15 cellular contexts compared by ENCODE assay signal in the genomic region with DNA sequence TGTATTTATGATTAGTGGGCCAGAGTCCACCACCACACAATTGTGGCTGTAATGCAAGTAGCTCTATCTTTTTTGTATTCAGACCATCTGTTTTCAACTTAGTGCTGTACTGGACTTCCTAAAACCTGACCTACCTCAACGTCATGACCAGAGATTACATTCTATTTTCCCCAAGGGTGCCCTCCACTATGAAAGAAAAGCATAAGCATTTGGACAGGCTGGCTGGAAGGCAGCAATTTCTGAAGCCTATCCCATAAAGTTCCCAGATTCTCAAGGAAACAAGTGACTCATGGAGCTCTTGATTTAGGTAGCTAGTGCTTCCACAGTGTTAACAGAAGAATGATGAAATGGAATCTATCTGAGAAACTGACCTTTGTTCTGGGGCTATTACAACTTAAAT.
A peak's percentile ranks its signal among the peaks of the same experiment; 100 is the strongest.
DNase-seq lines count a peak whose midpoint lies in the region; ATAC-seq and TF ChIP-seq lines count a peak whose summit lies in the region.
"Had no signal": no experiment of that assay in that cellular context is flagged by ENCODE, and none has a peak within 500 bp of the region (broad histone marks: within the 10 kb centered on the region; RNA-seq: fewer than 3 reads in every experiment).

No MANE protein-coding gene starts in this region.

- ATAC-seq in omental fat pad (ENCODE audit: low FRiP score) (peak; percentile 42), GM18868 (IDR thresholded peaks at IDR 0.05; ENCODE audit: unreplicated experiment) (no peak), GM19023 (IDR thresholded peaks at IDR 0.05; ENCODE audit: unreplicated experiment) (no peak), GM21619 (IDR thresholded peaks at IDR 0.05; ENCODE audit: unreplicated experiment) (no peak)
- ATAC-seq: GM23338; stimulated activated naive CD8-positive, alpha-beta T cell treated with anti-CD3 and anti-CD28 coated beads, Interleukin-15, amount 100 ng/mL, for 72 hours had no signal

- no peaks in the 10 kb centered on the region for H3K9me3 ChIP-seq in adipocyte (ENCODE audit: control insufficient read depth, low read length)

- no peaks in the 10 kb centered on the region for H3K36me3 ChIP-seq in adipocyte (ENCODE audit: control insufficient read depth, insufficient read depth, low read length, severe bottlenecking)

- peaks cover 15% of the 10 kb centered on the region for H3K4me1 ChIP-seq in adipocyte (ENCODE audit: control insufficient read depth, insufficient read depth, low read length)

- DNase-seq in AG20443 (ENCODE audit: low spot score) (peak; percentile 35), adipocyte (ENCODE audit: low read depth) (peak; percentile 73), fibroblast of peridontal ligament (ENCODE audit: extremely low read depth) (peak; percentile 98), omental fat pad (ENCODE audit: low spot score) (no peak)
- no peak for DNase-seq in activated CD4-positive, alpha-beta T cell treated with anti-CD3 and anti-CD28 coated beads, Interleukin-2, amount 50 U/mL, for 1 hour
- DNase-seq: activated CD4-positive, alpha-beta T cell treated with anti-CD3 and anti-CD28 coated beads, Interleukin-2, amount 10 ng/mL, durations not matched to agents 7 days and 5 days; hippocampal formation; kidney glomerular epithelial cell; NCI-H1930; posterior cingulate gyrus; stimulated activated naive CD8-positive, alpha-beta T cell treated with anti-CD3 and anti-CD28 coated beads, Interleukin-15, amount 100 ng/mL, for 72 hours had no signal

- no peak overlapping the region for H3K9ac ChIP-seq in adipocyte (ENCODE audit: low read length)

- no peaks in the 10 kb centered on the region for H3K27me3 ChIP-seq in adipocyte (replicated peaks; ENCODE audit: control insufficient read depth, insufficient read depth, low read length)

- H3K4me3 ChIP-seq in adipocyte (ENCODE audit: low read length): no peak overlapping the region
- H3K4me3 ChIP-seq: GM23338 had no signal

- no peak for TF ChIP-seq CTCF in omental fat pad (IDR thresholded peaks at IDR 0.05)

Comparison
In these comparisons a context has a peak if more than half of its experiments do, and no peak if none do; other contexts are left out.
1. DNase-seq: peak in AG20443 (single experiment), adipocyte (single experiment) and fibroblast of peridontal ligament (single experiment); none in omental fat pad (single experiment) and activated CD4-positive, alpha-beta T cell treated with anti-CD3 and anti-CD28 coated beads, Interleukin-2, amount 50 U/mL, for 1 hour (single experiment).